Comparison of ENCODE assay signal across 27 cellular contexts in genomic region chr16:87374313-87374712, GRCh38.
"Had no signal": no experiment of that assay in that cellular context is flagged by ENCODE, and none has a peak within 500 bp of the region (broad histone marks: within the 10 kb centered on the region; RNA-seq: fewer than 3 reads in every experiment).

No MANE protein-coding gene starts in this region.

- H3K27ac Mint-ChIP-seq: mesothelial cell of epicardium; natural killer cell treated with Interleukin-12 subunit alpha and Interleukin-12 subunit beta and Interleukin-15 and Interleukin-18, amount 100 ng/mL, for 72 hours had no signal

- FAIRE-seq: colon, kidney had no signal

- H3K4me2 ChIP-seq: hepatocyte had no signal

- H3K36me3 Mint-ChIP-seq: naive B cell; natural killer cell treated with Interleukin-12 subunit alpha and Interleukin-12 subunit beta and Interleukin-15 and Interleukin-18, amount 100 ng/mL, for 72 hours had no signal

- H3K4me3 Mint-ChIP-seq: mesothelial cell of epicardium; natural killer cell treated with Interleukin-12 subunit alpha and Interleukin-12 subunit beta and Interleukin-15 and Interleukin-18, amount 100 ng/mL, for 72 hours; neural crest cell; stimulated activated naive CD8-positive, alpha-beta T cell treated with anti-CD3 and anti-CD28 coated beads, Interleukin-15, amount 100 ng/mL, for 72 hours had no signal

- H3K9me3 Mint-ChIP-seq: mesothelial cell of epicardium; naive B cell; natural killer cell treated with Interleukin-12 subunit alpha and Interleukin-12 subunit beta and Interleukin-15 and Interleukin-18, amount 100 ng/mL, for 72 hours; neural crest cell; stimulated activated naive CD8-positive, alpha-beta T cell treated with anti-CD3 and anti-CD28 coated beads, Interleukin-15, amount 100 ng/mL, for 72 hours had no signal

- ATAC-seq: esophagus mucosa; gastroesophageal sphincter; heart left ventricle; left lobe of liver; mucosa of descending colon; natural killer cell treated with Interleukin-12 subunit alpha and Interleukin-12 subunit beta and Interleukin-15 and Interleukin-18, amount 100 ng/mL, for 72 hours; sciatic nerve; stimulated activated naive CD8-positive, alpha-beta T cell treated with anti-CD3 and anti-CD28 coated beads, Interleukin-15, amount 100 ng/mL, for 72 hours; upper lobe of right lung had no signal

- H2AFZ ChIP-seq: hepatocyte had no signal

- H3K36me3 ChIP-seq: gastroesophageal sphincter, suprapubic skin, transverse colon, vagina had no signal

- H3K27me3 ChIP-seq: dorsolateral prefrontal cortex, gastroesophageal sphincter, hepatocyte, suprapubic skin, transverse colon, upper lobe of right lung, vagina had no signal

- DNase-seq: cerebellar nuclear complex; effector CD4-positive, alpha-beta T cell; foreskin fibroblast; kidney; mesenchymal stem cell; mucosa of descending colon; naive B cell; retina; stimulated activated CD4-positive, alpha-beta T cell treated with anti-CD3 and anti-CD28 coated beads, Interleukin-2, amount 100 ng/mL, for 48 hours; stimulated activated naive CD4-positive, alpha-beta T cell; stimulated activated naive CD8-positive, alpha-beta T cell treated with anti-CD3 and anti-CD28 coated beads, Interleukin-15, amount 100 ng/mL, for 72 hours; transverse colon; upper lobe of right lung had no signal

- H3K4me3 ChIP-seq: gastroesophageal sphincter, heart left ventricle, hepatocyte, mucosa of descending colon, suprapubic skin, transverse colon, upper lobe of right lung, vagina had no signal

- H3K27ac ChIP-seq: epithelial cell of prostate, hepatocyte, suprapubic skin, transverse colon, upper lobe of right lung, vagina had no signal

- H3K9me3 ChIP-seq: gastroesophageal sphincter, heart left ventricle, mucosa of descending colon, suprapubic skin, transverse colon, upper lobe of right lung, vagina had no signal
